ENCODE assay signal across 8 cellular contexts in the genomic region with DNA sequence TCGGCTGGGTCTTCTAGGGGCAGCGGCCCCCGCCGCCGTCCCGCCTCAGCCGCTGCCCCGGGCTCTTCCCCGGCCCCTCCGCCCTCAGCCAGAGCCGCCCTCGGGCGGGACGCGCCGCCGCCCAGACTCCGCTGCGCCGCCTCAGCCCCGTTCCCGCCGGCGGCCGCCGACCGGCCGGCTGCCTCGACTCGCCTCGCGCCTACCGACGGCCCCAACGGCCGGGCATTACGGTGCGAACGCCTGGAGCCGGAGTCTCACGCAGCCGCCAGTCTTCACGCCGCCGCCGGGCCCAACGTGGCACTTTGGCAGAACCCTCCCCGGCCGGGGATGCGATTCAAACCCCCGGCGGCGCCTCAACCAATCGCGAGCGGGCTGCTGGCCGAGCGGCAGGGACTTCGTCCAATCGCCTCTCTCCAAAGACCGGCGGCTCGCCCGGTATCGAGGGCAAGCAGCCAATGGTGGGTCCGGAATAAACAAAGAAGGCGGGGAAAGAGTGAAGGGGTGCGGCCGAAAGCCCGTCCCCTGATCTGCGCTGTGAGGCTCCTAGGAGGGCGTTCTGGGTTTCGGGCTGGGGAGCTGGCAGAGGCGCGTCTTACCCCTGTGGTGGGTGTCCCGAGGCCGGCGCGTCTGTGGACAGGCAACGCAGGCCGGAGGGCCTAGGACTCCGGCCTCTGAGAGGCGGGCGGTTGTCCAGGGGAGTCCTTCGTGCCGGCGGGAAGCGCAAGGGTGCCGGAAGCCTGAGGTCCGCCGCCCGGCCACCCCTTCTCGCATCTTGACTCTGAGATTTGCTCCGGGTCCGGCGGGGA. TPM values are rescaled to one million over a fixed set of nuclear protein-coding genes. Genes with fewer than 3 reads are reported as not detected.
DNase-seq lines count a peak whose midpoint lies in the region; ATAC-seq, FAIRE-seq and TF ChIP-seq lines count a peak whose summit lies in the region.

A gene (minus strand): TSS at position 309 of the 806 bp plus-strand sequence. CDS start 310 bp downstream, outside the sequence.

- H4K20me1 ChIP-seq in OCI-LY1 (ENCODE audit: insufficient read depth, low read length): no peaks in the 10 kb centered on the region

- H3K36me3 ChIP-seq in OCI-LY1 (ENCODE audit: insufficient read depth, low read length) (peaks cover 7% of the 10 kb centered on the region; the same call in 1 of the 2 replicates), mesodermal cell (ENCODE audit: control insufficient read depth, insufficient read depth, low read length) (peaks cover 21% of the 10 kb centered on the region)

- H3K27ac ChIP-seq in OCI-LY1 (ENCODE audit: low read depth, low read length, poor library complexity, severe bottlenecking) (peak within 1 kb of the TSS; percentile 51), mesodermal cell (ENCODE audit: low read depth, low read length, severe bottlenecking) (peak within 1 kb of the TSS; percentile 57)

- 0 to 1% methylated on average over 66 to 94 of the region's 96 CpGs for WGBS in mesodermal cell (ENCODE audit: insufficient coverage in 2 of 2), 2 experiments

- H3K9me3 ChIP-seq in OCI-LY1 (ENCODE audit: low read length) (no peaks in the 10 kb centered on the region), mesodermal cell (ENCODE audit: control insufficient read depth, low read length) (no peaks in the 10 kb centered on the region)

- peak within 1 kb of the TSS; percentile 93 for H3K4me3 ChIP-seq in OCI-LY1 (ENCODE audit: low read depth, low read length, poor library complexity, severe bottlenecking)
- peak within 1 kb of the TSS; percentile 95 for H3K4me3 ChIP-seq in mesodermal cell (ENCODE audit: extremely low read depth, insufficient read depth, low read length, poor library complexity, severe bottlenecking)

- peak; percentile 85 for FAIRE-seq in endometrium (lab: Jason Lieb, UNC)

- peaks cover 47% of the 10 kb centered on the region for H3K4me1 ChIP-seq in OCI-LY1 (ENCODE audit: insufficient read depth, low read length, severe bottlenecking)
- H3K4me1 ChIP-seq in mesodermal cell (ENCODE audit: control insufficient read depth, insufficient read depth, low read length, poor library complexity, severe bottlenecking): peaks cover 20% of the 10 kb centered on the region

- H3F3A ChIP-seq in OCI-LY1 (ENCODE audit: insufficient read depth, low read length): no peaks in the 10 kb centered on the region

- peak within 1 kb of the TSS; percentile 89 for H3K9ac ChIP-seq in OCI-LY1 (ENCODE audit: low read length)

- H3K9me2 ChIP-seq in OCI-LY1 (ENCODE audit: low read depth, low read length): no peaks in the 10 kb centered on the region

- no peak for TF ChIP-seq CTCF in OCI-LY1 (IDR thresholded peaks at IDR 0.05; ENCODE audit: low read length)

- 0 out of 2 replicates have a peak within 1 kb of the TSS, but pooled peaks have one; percentile 19 for H2AFZ ChIP-seq in OCI-LY1 (ENCODE audit: low read length)

- H3K79me2 ChIP-seq in OCI-LY1 (ENCODE audit: insufficient read depth, low read length): peaks cover 38% of the 10 kb centered on the region

- ATAC-seq in GM21526 (IDR thresholded peaks at IDR 0.05; ENCODE audit: low FRiP score, unreplicated experiment): peak; percentile 87

- H3K27me3 ChIP-seq in OCI-LY1 (ENCODE audit: insufficient read depth, low read length): no peaks in the 10 kb centered on the region

- DNase-seq in DMS 273 (lab: John Stamatoyannopoulos, UW; ENCODE audit: unreplicated experiment) (peak; percentile 99), HuH-7 (ENCODE audit: low spot score) (peak; percentile 99)
- DNase-seq in activated CD8-positive, alpha-beta memory T cell treated with anti-CD3 and anti-CD28 coated beads, Interleukin-2, amount 50 U/mL, for 24 hours (ENCODE audit: extremely low read depth): peak; percentile 96
- peak; percentile 89 for DNase-seq in stimulated activated CD8-positive, alpha-beta memory T cell treated with anti-CD3 and anti-CD28 coated beads, Interleukin-15, amount 100 ng/mL, for 24 hours (ENCODE audit: low read depth)

- peak within 1 kb of the TSS; percentile 87 for H3K4me2 ChIP-seq in OCI-LY1 (ENCODE audit: low read length)

RNA-seq across cellular contexts. Expression of the gene that starts here (rescaled TPM):
- 37.6 TPM for polyA plus RNA-seq in mesodermal cell (2013, experiment 1 of 2)
- polyA plus RNA-seq in mesodermal cell (2013, experiment 2 of 2): 36.7 TPM

Comparison
In these comparisons a context has a peak if more than half of its experiments do, and no peak if none do; other contexts are left out.
1. Peak in every context shown above with its lines: DNase-seq, ATAC-seq, H3K4me3 ChIP-seq and H3K27ac ChIP-seq.